ENCODE assay signal across 8 cellular contexts in the genomic region with DNA sequence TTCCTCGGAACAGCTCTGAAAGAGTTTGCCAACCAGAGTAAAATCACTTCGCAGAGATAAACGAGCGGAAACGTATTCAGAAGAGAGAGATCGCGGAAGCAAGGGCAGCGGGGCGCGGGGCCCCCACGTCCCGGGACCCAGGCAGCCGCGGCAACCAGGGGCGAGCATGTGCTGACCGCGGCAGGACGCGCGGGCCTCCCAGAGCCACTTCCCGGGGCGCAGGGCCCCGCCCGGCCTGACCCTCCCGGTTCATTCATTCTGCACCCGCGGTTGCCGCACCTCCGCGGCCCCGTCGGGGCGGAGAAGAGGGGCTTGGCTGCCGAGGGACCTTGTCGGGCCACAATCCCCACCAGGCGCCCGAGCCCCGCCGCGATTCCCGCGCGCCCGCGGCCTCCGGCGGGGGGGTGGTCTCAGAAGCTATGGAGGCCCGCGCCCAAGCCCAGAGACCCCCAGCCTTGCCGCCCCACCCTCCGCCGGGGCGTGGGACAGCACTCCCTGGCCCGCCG. TPM values are rescaled to one million over a fixed set of nuclear protein-coding genes. Genes with fewer than 3 reads are reported as not detected.
A peak's percentile ranks its signal among the peaks of the same experiment; 100 is the strongest.
DNase-seq lines count a peak whose midpoint lies in the region; ATAC-seq and TF ChIP-seq lines count a peak whose summit lies in the region.

No MANE protein-coding gene starts in this region.

- DNase-seq in HAP-1 (ENCODE audit: low spot score in 2 of 2) (peak in 1 of 2 experiments; percentile 33), T-helper 1 cell (peak; percentile 11 to 49 (median 36)), body of pancreas (peak; percentile 16 to 42 (median 30)), immature natural killer cell (peak; percentile 47 to 55 (median 52)), NCI-H1092 treated with DMSO at 0.1 percent for 48 hours (lab: John Stamatoyannopoulos, UW) (no peak), NCI-H1048 (lab: John Stamatoyannopoulos, UW) (no peak)
- DNase-seq in stimulated activated CD4-positive, alpha-beta T cell treated with anti-CD3 and anti-CD28 coated beads, Interleukin-1b, Interleukin-23, amount 100 ng/mL, for 4 hours (ENCODE audit: low read depth in 2 of 2), result peak; percentile 9 to 18

- H3K4me3 ChIP-seq in BLaER1 (peak overlapping the region; percentile 84), HAP-1 (peak overlapping the region; percentile 79), body of pancreas (peak overlapping the region; percentile 79 to 100)

- intact Hi-C loops in body of pancreas (cut with DNase I), result no loop called here

- H3K27ac ChIP-seq in BLaER1 (peak overlapping the region; percentile 96), body of pancreas (peak overlapping the region; percentile 56 to 94 (median 88))

- H3K9me3 Mint-ChIP-seq in immature natural killer cell, result no peaks in the 10 kb centered on the region

- no peak for TF ChIP-seq CTCF in body of pancreas (IDR thresholded peaks at IDR 0.05)

- H3K27me3 Mint-ChIP-seq in immature natural killer cell (ENCODE audit: low read depth in 3 of 3), result peaks cover 5 to 13% (median 7%) of the 10 kb centered on the region in 3 donors

- H3K27ac Mint-ChIP-seq in immature natural killer cell, result peak overlapping the region; percentile 81 to 96 (median 94)

- peaks cover 55% of the 10 kb centered on the region for H4K20me1 ChIP-seq in BLaER1

- WGBS in body of pancreas, 2 donors, result 1 to 2% methylated on average over 12 to 50 of the region's 55 CpGs

- peak overlapping the region; percentile 99 for H3K9ac ChIP-seq in BLaER1

- in situ Hi-C loops in HAP-1 (cut with MboI; ENCODE audit: low sequenced_read_pairs), result no loop called here

- ATAC-seq in body of pancreas, result peak; percentile 19

- H3K4me1 Mint-ChIP-seq in immature natural killer cell, result peaks cover 50 to 59% of the 10 kb centered on the region in 2 donors

- no peaks in the 10 kb centered on the region for H3K36me3 Mint-ChIP-seq in immature natural killer cell

- peak overlapping the region; percentile 81 for H3K4me2 ChIP-seq in BLaER1

- no peak for TF ChIP-seq POLR2A in body of pancreas (IDR thresholded peaks at IDR 0.05)

- H3K9me3 ChIP-seq in BLaER1, result no peaks in the 10 kb centered on the region
- H3K9me3 ChIP-seq in HAP-1, result no peaks in the 10 kb centered on the region
- no peaks in the 10 kb centered on the region for H3K9me3 ChIP-seq in body of pancreas

- H3K36me3 ChIP-seq in BLaER1, result no peaks in the 10 kb centered on the region
- peaks cover 3% of the 10 kb centered on the region; the same call in 1 of the 2 replicates for H3K36me3 ChIP-seq in HAP-1 (replicated peaks)
- H3K36me3 ChIP-seq in body of pancreas (replicated peaks in 1 of 2; ENCODE audit: insufficient read depth in 1 of 2, low read depth in 2 of 2), result no peaks in the 10 kb centered on the region

- H3K4me1 ChIP-seq in BLaER1, result peaks cover 52% of the 10 kb centered on the region
- peaks cover 15% of the 10 kb centered on the region for H3K4me1 ChIP-seq in HAP-1
- H3K4me1 ChIP-seq in body of pancreas, result peaks cover 16% of the 10 kb centered on the region

- H3K27me3 ChIP-seq in BLaER1, result no peaks in the 10 kb centered on the region
- no peaks in the 10 kb centered on the region for H3K27me3 ChIP-seq in HAP-1 (ENCODE audit: low read depth)
- H3K27me3 ChIP-seq in body of pancreas, result no peaks in the 10 kb centered on the region

- peak overlapping the region; percentile 91 to 98 (median 96) for H3K4me3 Mint-ChIP-seq in immature natural killer cell

RNA-seq across cellular contexts. Expression of gene UBE2N, which starts 0.6 kb away (rescaled TPM):
- 10 to 100 TPM in 1 of 2 donors, 1 to 10 TPM in 1; 6.9 to 11.2 TPM for total RNA-seq in body of pancreas
- 100 to 1,000 TPM; 135 to 193 (median 142) TPM for polyA plus RNA-seq in immature natural killer cell

RNA-seq across cellular contexts. Expression of gene MRPL42, which starts 26.1 kb away (rescaled TPM):
- total RNA-seq in body of pancreas, result 10 to 100 TPM; 11.9 to 21.4 TPM
- 10 to 100 TPM; 64.2 to 92.9 (median 67.6) TPM for polyA plus RNA-seq in immature natural killer cell

Comparison
In these comparisons a context has a peak if more than half of its experiments do, and no peak if none do; other contexts are left out.
1. DNase-seq: peak in T-helper 1 cell (5 of 5), body of pancreas (4 of 4), immature natural killer cell (3 of 3) and stimulated activated CD4-positive, alpha-beta T cell treated with anti-CD3 and anti-CD28 coated beads, Interleukin-1b, Interleukin-23, amount 100 ng/mL, for 4 hours (2 of 2); none in NCI-H1092 treated with DMSO at 0.1 percent for 48 hours (single experiment) and NCI-H1048 (single experiment).
2. Peak in every context shown above with its lines, with median percentiles within 50 percentile points of each other: H3K4me3 ChIP-seq.